Comparison of ENCODE assay signal across 1 cellular context in genomic region chr3:42556089-42556632, GRCh38.
TF ChIP-seq lines count a peak whose summit lies in the region.

No MANE protein-coding gene starts in this region.

TF ChIP-seq in SK-N-SH, 30 proteins besides CTCF, POLR2A, EP300 and RAD21 (continued from another document):
- no peak for TF ChIP-seq TEAD4 (IDR thresholded peaks at IDR 0.05; ENCODE audit: borderline replicate concordance, insufficient read depth)
